In the genomic region with DNA sequence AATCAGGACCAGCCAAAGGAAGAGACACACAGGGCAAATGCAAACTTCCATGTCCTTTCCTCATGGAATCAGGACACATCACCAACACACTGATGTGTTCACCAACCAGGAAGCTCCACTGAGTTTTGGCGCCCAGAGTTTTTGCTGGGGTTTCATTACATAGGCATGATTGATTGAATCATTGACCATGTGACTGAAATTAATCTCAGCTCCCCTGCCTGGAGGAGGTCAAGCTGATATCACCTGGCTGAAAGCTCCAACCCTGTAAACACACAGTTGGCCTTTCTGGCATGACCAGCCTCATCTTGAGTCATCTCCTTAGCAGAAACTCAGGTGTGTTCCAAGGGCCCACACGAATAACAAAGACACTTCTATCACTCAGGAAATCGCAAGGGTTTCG, we compare ENCODE assay signal across 31 cellular contexts.
"Had no signal": no experiment of that assay in that cellular context is flagged by ENCODE, and none has a peak within 500 bp of the region (broad histone marks: within the 10 kb centered on the region; RNA-seq: fewer than 3 reads in every experiment).

No MANE protein-coding gene starts in this region.

- DNase-seq: activated B cell treated with CpG ODN at 0.5 μM for 24 hours; activated CD4-positive, alpha-beta T cell treated with anti-CD3 and anti-CD28 coated beads for 48 hours; activated CD4-positive, alpha-beta T cell treated with anti-CD3 and anti-CD28 coated beads, Interleukin-2, amount 50 U/mL, for 1 hour; activated CD4-positive, alpha-beta T cell treated with anti-CD3 and anti-CD28 coated beads, Interleukin-2, amount 50 U/mL, for 48 hours; activated CD8-positive, alpha-beta memory T cell treated with anti-CD3 and anti-CD28 coated beads for 24 hours; activated CD8-positive, alpha-beta T cell treated with anti-CD3 and anti-CD28 coated beads for 36 hours; activated effector memory CD4-positive, alpha-beta T cell treated with Interleukin-2 at 50 U/mL for 16 hours; activated gamma-delta T cell treated with Interleukin-2 at 50 U/mL for 16 hours; activated naive CD4-positive, alpha-beta T cell treated with anti-CD3 and anti-CD28 coated beads for 36 hours; activated naive CD8-positive, alpha-beta T cell treated with anti-CD3 and anti-CD28 coated beads for 36 hours; activated naive CD8-positive, alpha-beta T cell treated with anti-CD3 and anti-CD28 coated beads, Interleukin-2, amount 50 U/mL, for 24 hours; activated T-cell treated with anti-CD3 and anti-CD28 coated beads, Interleukin-2, amount 50 U/mL, for 4 hours; adrenal gland; amygdala; aorta; caudate nucleus; cortex of kidney; dermis blood vessel endothelial cell; effector CD4-positive, alpha-beta T cell; effector memory CD8-positive, alpha-beta T cell; foreskin fibroblast; head of caudate nucleus; T-helper 1 cell; T-helper 17 cell; T1000; WERI-Rb-1 had no signal

- H3K27me3 ChIP-seq: adrenal gland had no signal

- FAIRE-seq: colon, frontal cortex had no signal

- ATAC-seq: activated CD4-positive, CD25-positive, alpha-beta regulatory T cell treated with anti-CD3 and anti-CD28 coated beads, Interleukin-2, amount 50 U/mL, for 24 hours; activated CD8-positive, alpha-beta T cell treated with anti-CD3 and anti-CD28 coated beads for 36 hours; activated naive CD8-positive, alpha-beta T cell treated with anti-CD3 and anti-CD28 coated beads, Interleukin-2, amount 50 U/mL, for 24 hours; activated T-cell treated with anti-CD3 and anti-CD28 coated beads, Interleukin-2, amount 50 U/mL, for 4 hours; activated T-helper 17 cell treated with anti-CD3 and anti-CD28 coated beads, Interleukin-2, amount 50 U/mL, for 72 hours; effector memory CD8-positive, alpha-beta T cell; T-helper 17 cell had no signal

- H3K27ac ChIP-seq: adrenal gland, epithelial cell of prostate, WERI-Rb-1 had no signal

- H3K4me1 ChIP-seq: adrenal gland had no signal

- H3K4me3 ChIP-seq: adrenal gland had no signal

- H3K9me3 ChIP-seq: adrenal gland had no signal

- H3K36me3 ChIP-seq: adrenal gland, WERI-Rb-1 had no signal
